ENCODE assay signal across 7 cellular contexts in genomic region chr22:29245626-29246385, GRCh38. TPM values are rescaled to one million over a fixed set of nuclear protein-coding genes. Genes with fewer than 3 reads are reported as not detected.
DNase-seq lines count a peak whose midpoint lies in the region; ATAC-seq and TF ChIP-seq lines count a peak whose summit lies in the region.

No MANE protein-coding gene starts in this region.

- TF ChIP-seq POLR2A in gastrocnemius medialis (IDR thresholded peaks at IDR 0.05) = no peak

- no peak overlapping the region for H3K4me3 ChIP-seq in LNCaP clone FGC (ENCODE audit: low read depth, low read length)
- H3K4me3 ChIP-seq in adipocyte (ENCODE audit: low read length) = no peak overlapping the region
- H3K4me3 ChIP-seq in right atrium auricular region = no peak overlapping the region
- no peak overlapping the region for H3K4me3 ChIP-seq in gastrocnemius medialis

- H3K4me1 ChIP-seq in adipocyte (ENCODE audit: control insufficient read depth, insufficient read depth, low read length) (no peaks in the 10 kb centered on the region), right atrium auricular region (no peaks in the 10 kb centered on the region), gastrocnemius medialis (no peaks in the 10 kb centered on the region)

- peak; percentile 87 for DNase-seq in GM13976 (ENCODE audit: low spot score)
- peak; percentile 26 for DNase-seq in LNCaP clone FGC (ENCODE audit: low read depth)
- DNase-seq in T follicular helper cell (ENCODE audit: low read depth) = peak; percentile 44
- DNase-seq in adipocyte (ENCODE audit: low read depth) = peak; percentile 80
- peak; percentile 78 for DNase-seq in right atrium auricular region (ENCODE audit: low spot score)
- DNase-seq in gastrocnemius medialis = peak; percentile 53 to 63

- H3K36me3 ChIP-seq in adipocyte (ENCODE audit: control insufficient read depth, insufficient read depth, low read length, severe bottlenecking) (no peaks in the 10 kb centered on the region), right atrium auricular region (no peaks in the 10 kb centered on the region), gastrocnemius medialis (no peaks in the 10 kb centered on the region)

- peak; percentile 76 to 91 for ATAC-seq in gastrocnemius medialis
- ATAC-seq in HG03108 (IDR thresholded peaks at IDR 0.05; ENCODE audit: unreplicated experiment) = no peak

- H3K9ac ChIP-seq in adipocyte (ENCODE audit: low read length) = no peak overlapping the region

- H3K9me3 ChIP-seq in adipocyte (ENCODE audit: control insufficient read depth, low read length) = peaks cover 15% of the 10 kb centered on the region
- H3K9me3 ChIP-seq in right atrium auricular region = peaks cover 0 to 17% of the 10 kb centered on the region in 2 donors
- H3K9me3 ChIP-seq in gastrocnemius medialis = no peaks in the 10 kb centered on the region

- H3K27me3 ChIP-seq in adipocyte (replicated peaks; ENCODE audit: control insufficient read depth, insufficient read depth, low read length) = peaks cover 23% of the 10 kb centered on the region
- no peaks in the 10 kb centered on the region for H3K27me3 ChIP-seq in right atrium auricular region
- no peaks in the 10 kb centered on the region for H3K27me3 ChIP-seq in gastrocnemius medialis

- TF ChIP-seq CTCF in GM13976 (IDR thresholded peaks at IDR 0.05; ENCODE audit: borderline replicate concordance, control extremely low read depth, extremely low read depth, insufficient read depth, missing control alignments) (peak; percentile 97), LNCaP clone FGC (IDR thresholded peaks at IDR 0.05; ENCODE audit: control insufficient read depth, extremely low read depth, insufficient read depth) (peak; percentile 98), right atrium auricular region (IDR thresholded peaks at IDR 0.05) (peak; percentile 90 to 97), gastrocnemius medialis (IDR thresholded peaks at IDR 0.05 in 4 of 5, conservative IDR thresholded peaks at IDR 0.05 in 1 of 5) (peak; percentile 84 to 97 (median 92))

- in situ Hi-C loops in GM13976 (cut with MboI; ENCODE audit: low sequenced_read_pairs, unreplicated experiment) = loop anchor here (10.0 to 25.0 kb wide), 2 partner anchors 91 to 384 kb away; no protein-coding TSS in a partner anchor
- in situ Hi-C loops in gastrocnemius medialis (cut with MboI; ENCODE audit: low sequenced_read_pairs in 4 of 4) = loop anchor here in 2 of 4 donors (10.0 kb wide), 1 partner anchor 391 kb away; no protein-coding TSS in a partner anchor

- H3K27ac ChIP-seq in right atrium auricular region = no peak overlapping the region
- H3K27ac ChIP-seq in gastrocnemius medialis = no peak overlapping the region

- intact Hi-C loops in gastrocnemius medialis (cut with DNase I; ENCODE audit: low total_unique reads) = loop anchor here (1.0 to 10.0 kb wide), 3 partner anchors 43 to 391 kb away; no protein-coding TSS in a partner anchor

RNA-seq across cellular contexts. Expression of gene RHBDD3, which starts 22.0 kb away (rescaled TPM):
- 10 to 100 TPM; 16.5 to 23.4 TPM for total RNA-seq in right atrium auricular region
- 10 to 100 TPM; 19.8 to 38.0 (median 28.6) TPM for total RNA-seq in gastrocnemius medialis

RNA-seq across cellular contexts. Expression of gene EWSR1, which starts 22.3 kb away (rescaled TPM):
- total RNA-seq in right atrium auricular region (100 to 1,000 TPM; 153 to 179 TPM), gastrocnemius medialis (100 to 1,000 TPM; 192 to 269 (median 202) TPM)

RNA-seq across cellular contexts. Expression of gene EMID1, which starts 40.1 kb away (rescaled TPM):
- total RNA-seq in right atrium auricular region (under 1 TPM; 0.33 to 0.51 TPM), gastrocnemius medialis (1 to 10 TPM in 1 of 4 donors, under 1 TPM in 1, not detected in 2; 0.33 to 1.8 TPM)

Comparison
In these comparisons a context has a peak if more than half of its experiments do, and no peak if none do; other contexts are left out.
1. DNase-seq: peak in every context shown above with its lines; median percentile 87 in GM13976; 80 in adipocyte; 78 in right atrium auricular region; 58 in gastrocnemius medialis; 44 in T follicular helper cell; 26 in LNCaP clone FGC.